14 cellular contexts compared by ENCODE assay signal in genomic region chr5:159211712-159212111, GRCh38. TPM values are rescaled to one million over a fixed set of nuclear protein-coding genes. Genes with fewer than 3 reads are reported as not detected.
DNase-seq lines count a peak whose midpoint lies in the region; ATAC-seq and TF ChIP-seq lines count a peak whose summit lies in the region.
"Had no signal": no experiment of that assay in that cellular context is flagged by ENCODE, and none has a peak within 500 bp of the region (broad histone marks: within the 10 kb centered on the region; RNA-seq: fewer than 3 reads in every experiment).

No MANE protein-coding gene starts in this region.

- H3K4me3 Mint-ChIP-seq in activated CD4-positive, alpha-beta T cell treated with anti-CD3 and anti-CD28 coated beads for 36 hours: peak overlapping the region; percentile 12
- no peak overlapping the region for H3K4me3 Mint-ChIP-seq in activated CD4-positive, alpha-beta T cell treated with anti-CD3 and anti-CD28 coated beads, Interleukin-2, amount 10 ng/mL, durations not matched to agents 24 days and 14 days
- H3K4me3 Mint-ChIP-seq in chondrocyte (ENCODE audit: unreplicated experiment): no peak overlapping the region

- intact Hi-C loops in activated CD4-positive, alpha-beta T cell treated with anti-CD3 and anti-CD28 coated beads for 36 hours (cut with DNase I, micrococcal nuclease): no loop called here
- intact Hi-C loops in activated CD4-positive, alpha-beta T cell treated with anti-CD3 and anti-CD28 coated beads, Interleukin-2, amount 10 ng/mL, durations not matched to agents 24 days and 14 days (cut with micrococcal nuclease): no loop called here
- intact Hi-C loops in upper lobe of right lung (cut with DNase I) (no loop called here), head of caudate nucleus (cut with DNase I) (no loop called here)

- H3K36me3 Mint-ChIP-seq in activated CD4-positive, alpha-beta T cell treated with anti-CD3 and anti-CD28 coated beads for 36 hours (ENCODE audit: low read depth): peaks cover 19% of the 10 kb centered on the region
- H3K36me3 Mint-ChIP-seq in activated CD4-positive, alpha-beta T cell treated with anti-CD3 and anti-CD28 coated beads, Interleukin-2, amount 10 ng/mL, durations not matched to agents 24 days and 14 days (ENCODE audit: low read depth): peaks cover 16% of the 10 kb centered on the region
- H3K36me3 Mint-ChIP-seq in chondrocyte (ENCODE audit: low read depth): no peaks in the 10 kb centered on the region

- H3K36me3 ChIP-seq in upper lobe of right lung: no peaks in the 10 kb centered on the region

- H3K27me3 Mint-ChIP-seq in activated CD4-positive, alpha-beta T cell treated with anti-CD3 and anti-CD28 coated beads for 36 hours: no peaks in the 10 kb centered on the region
- H3K27me3 Mint-ChIP-seq in activated CD4-positive, alpha-beta T cell treated with anti-CD3 and anti-CD28 coated beads, Interleukin-2, amount 10 ng/mL, durations not matched to agents 24 days and 14 days: no peaks in the 10 kb centered on the region
- no peaks in the 10 kb centered on the region for H3K27me3 Mint-ChIP-seq in chondrocyte (ENCODE audit: low read depth)

- no peak overlapping the region for H3K27ac Mint-ChIP-seq in activated CD4-positive, alpha-beta T cell treated with anti-CD3 and anti-CD28 coated beads for 36 hours
- H3K27ac Mint-ChIP-seq in activated CD4-positive, alpha-beta T cell treated with anti-CD3 and anti-CD28 coated beads, Interleukin-2, amount 10 ng/mL, durations not matched to agents 24 days and 14 days: no peak overlapping the region
- H3K27ac Mint-ChIP-seq in chondrocyte (ENCODE audit: unreplicated experiment): no peak overlapping the region

- peaks cover 16% of the 10 kb centered on the region for H3K4me1 ChIP-seq in upper lobe of right lung

- no peak for DNase-seq in activated CD4-positive, alpha-beta T cell treated with anti-CD3 and anti-CD28 coated beads for 36 hours
- no peak for DNase-seq in activated CD4-positive, alpha-beta T cell treated with anti-CD3 and anti-CD28 coated beads, Interleukin-2, amount 10 ng/mL, durations not matched to agents 24 days and 14 days
- DNase-seq in NCI-H69 (lab: John Stamatoyannopoulos, UW): peak; percentile 87
- DNase-seq in cerebellar cortex (ENCODE audit: low spot score): peak; percentile 36
- DNase-seq in upper lobe of right lung: no peak
- DNase-seq in stimulated activated CD4-positive, alpha-beta T cell treated with anti-CD3 and anti-CD28 coated beads, Interleukin-1b, Interleukin-23, amount 100 ng/mL, for 48 hours: no peak
- DNase-seq in head of caudate nucleus: no peak
- DNase-seq in chondrocyte (ENCODE audit: low spot score): no peak
- DNase-seq: activated T-cell treated with anti-CD3 and anti-CD28 coated beads, Interleukin-2, amount 50 U/mL, for 48 hours; amniotic stem cell; cortex of kidney; NCI-H1092; NCI-H526; occipital lobe had no signal

- no peaks in the 10 kb centered on the region for H3K9me3 Mint-ChIP-seq in activated CD4-positive, alpha-beta T cell treated with anti-CD3 and anti-CD28 coated beads for 36 hours (ENCODE audit: low read depth)
- H3K9me3 Mint-ChIP-seq in activated CD4-positive, alpha-beta T cell treated with anti-CD3 and anti-CD28 coated beads, Interleukin-2, amount 10 ng/mL, durations not matched to agents 24 days and 14 days: no peaks in the 10 kb centered on the region
- no peaks in the 10 kb centered on the region for H3K9me3 Mint-ChIP-seq in chondrocyte (ENCODE audit: low read depth)

- H3K4me3 ChIP-seq in upper lobe of right lung: no peak overlapping the region

- TF ChIP-seq CTCF in upper lobe of right lung (IDR thresholded peaks at IDR 0.05) (no peak), chondrocyte (IDR thresholded peaks at IDR 0.05) (no peak)

- ATAC-seq in activated CD4-positive, alpha-beta T cell treated with anti-CD3 and anti-CD28 coated beads for 36 hours: no peak
- peak; percentile 1 for ATAC-seq in upper lobe of right lung

- POLR2A ChIA-PET in activated CD4-positive, alpha-beta T cell treated with anti-CD3 and anti-CD28 coated beads for 36 hours (lab: Charles Lee): interaction anchor here (0.6 kb wide), 1 partner anchor 9 kb away, joined by 4 read pairs; no protein-coding TSS in a partner anchor

- H3K9me3 ChIP-seq in upper lobe of right lung: no peaks in the 10 kb centered on the region

- H3K4me1 Mint-ChIP-seq in activated CD4-positive, alpha-beta T cell treated with anti-CD3 and anti-CD28 coated beads for 36 hours: peaks cover 39% of the 10 kb centered on the region
- peaks cover 39% of the 10 kb centered on the region for H3K4me1 Mint-ChIP-seq in activated CD4-positive, alpha-beta T cell treated with anti-CD3 and anti-CD28 coated beads, Interleukin-2, amount 10 ng/mL, durations not matched to agents 24 days and 14 days
- H3K4me1 Mint-ChIP-seq in chondrocyte (ENCODE audit: low read depth): peaks cover 27% of the 10 kb centered on the region

- CTCF ChIA-PET in activated CD4-positive, alpha-beta T cell treated with anti-CD3 and anti-CD28 coated beads for 36 hours (lab: Charles Lee): interaction anchor here (0.6 to 1.6 kb wide), 5 partner anchors 51 to 366 kb away, joined by 3 to 6 read pairs (median 3); no protein-coding TSS in a partner anchor

- peak overlapping the region; percentile 38 for H3K27ac ChIP-seq in upper lobe of right lung

- H3K27me3 ChIP-seq in upper lobe of right lung: no peaks in the 10 kb centered on the region

RNA-seq across cellular contexts. Expression of gene RNF145, which starts 2.4 kb away (rescaled TPM):
- 10 to 100 TPM; 81.9 to 87.5 TPM for total RNA-seq in activated CD4-positive, alpha-beta T cell treated with anti-CD3 and anti-CD28 coated beads for 36 hours
- 141 and 149 TPM in 2 replicates for total RNA-seq in activated CD4-positive, alpha-beta T cell treated with anti-CD3 and anti-CD28 coated beads, Interleukin-2, amount 10 ng/mL, durations not matched to agents 24 days and 14 days
- total RNA-seq in upper lobe of right lung (220 TPM), chondrocyte (79.0 to 83.9 TPM (median 82.5 TPM) in 3 replicates)

RNA-seq across cellular contexts. Expression of gene UBLCP1, which starts 51.4 kb away (rescaled TPM):
- total RNA-seq in activated CD4-positive, alpha-beta T cell treated with anti-CD3 and anti-CD28 coated beads for 36 hours: 10 to 100 TPM; 26.0 to 31.0 TPM
- 30.2 and 31.2 TPM in 2 replicates for total RNA-seq in activated CD4-positive, alpha-beta T cell treated with anti-CD3 and anti-CD28 coated beads, Interleukin-2, amount 10 ng/mL, durations not matched to agents 24 days and 14 days
- total RNA-seq in upper lobe of right lung (25.0 TPM), chondrocyte (31.7 to 35.5 TPM (median 33.2 TPM) in 3 replicates)

Comparison
In these comparisons a context has a peak if more than half of its experiments do, and no peak if none do; other contexts are left out.
1. DNase-seq: peak in NCI-H69 (single experiment) and cerebellar cortex (single experiment); none in activated CD4-positive, alpha-beta T cell treated with anti-CD3 and anti-CD28 coated beads for 36 hours (single experiment), activated CD4-positive, alpha-beta T cell treated with anti-CD3 and anti-CD28 coated beads, Interleukin-2, amount 10 ng/mL, durations not matched to agents 24 days and 14 days (single experiment), upper lobe of right lung (single experiment), stimulated activated CD4-positive, alpha-beta T cell treated with anti-CD3 and anti-CD28 coated beads, Interleukin-1b, Interleukin-23, amount 100 ng/mL, for 48 hours (single experiment), head of caudate nucleus (0 of 42) and chondrocyte (single experiment).